ENCODE assay signal across 19 cellular contexts in genomic region chr3:58098531-58098930, GRCh38.
A peak's percentile ranks its signal among the peaks of the same experiment; 100 is the strongest.
DNase-seq lines count a peak whose midpoint lies in the region; ATAC-seq, FAIRE-seq and TF ChIP-seq lines count a peak whose summit lies in the region.
"Had no signal": no experiment of that assay in that cellular context is flagged by ENCODE, and none has a peak within 500 bp of the region (broad histone marks: within the 10 kb centered on the region; RNA-seq: fewer than 3 reads in every experiment).

No MANE protein-coding gene starts in this region.

- DNase-seq in MCF 10A (ENCODE audit: unreplicated experiment) (no peak), breast epithelium (ENCODE audit: low spot score in 2 of 2) (no peak), bronchial epithelial cell (ENCODE audit: low read depth) (no peak), sigmoid colon (peak; percentile 37), neural progenitor cell (ENCODE audit: low spot score) (no peak), erythroblast (lab: John Stamatoyannopoulos, UW) (no peak)
- DNase-seq: 8988T, AML-193, Calu3, DMS 273 treated with DMSO at 0.1 percent for 48 hours, DMS79, EL, HCEC 1CT, IMR-90 had no signal

- H3K79me2 ChIP-seq in neural progenitor cell (ENCODE audit: low read depth) = no peaks in the 10 kb centered on the region

- TF ChIP-seq POLR2A in breast epithelium (IDR thresholded peaks at IDR 0.05) (no peak), sigmoid colon (IDR thresholded peaks at IDR 0.05) (no peak), erythroblast (IDR thresholded peaks at IDR 0.05; ENCODE audit: low read length) (no peak)

- WGBS in sigmoid colon, 2 donors = 92 to 94% methylated on average over 8 of the region's 8 CpGs

- no peaks in the 10 kb centered on the region for H3K9me3 Mint-ChIP-seq in MCF 10A (ENCODE audit: unreplicated experiment)
- no peaks in the 10 kb centered on the region for H3K9me3 Mint-ChIP-seq in neural progenitor cell

- H3K27me3 ChIP-seq in breast epithelium (no peaks in the 10 kb centered on the region), bronchial epithelial cell (ENCODE audit: control insufficient read depth, insufficient read depth, low read length) (no peaks in the 10 kb centered on the region), sigmoid colon (no peaks in the 10 kb centered on the region), neural progenitor cell (no peaks in the 10 kb centered on the region)
- H3K27me3 ChIP-seq: BLaER1 had no signal

- H3K36me3 ChIP-seq in breast epithelium (no peaks in the 10 kb centered on the region), bronchial epithelial cell (ENCODE audit: control insufficient read depth, insufficient read depth, low read length) (peaks cover 27% of the 10 kb centered on the region), sigmoid colon (peaks cover 10 to 78% (median 38%) of the 10 kb centered on the region in 4 donors), neural progenitor cell (no peaks in the 10 kb centered on the region)

- BruUV-seq in MCF 10A (replicated peaks; lab: Mats Ljungman, UMichigan) = no TSS peak

- FAIRE-seq in bronchial epithelial cell (lab: Jason Lieb, UNC) = peak; percentile 64
- FAIRE-seq: G401.6, GM12892, H1 had no signal

- H3K4me1 ChIP-seq in breast epithelium (peaks cover 0 to 11% of the 10 kb centered on the region in 2 donors), sigmoid colon (peaks cover 0 to 37% (median 26%) of the 10 kb centered on the region in 4 donors), neural progenitor cell (no peaks in the 10 kb centered on the region)
- H3K4me1 ChIP-seq: BLaER1 had no signal

- ATAC-seq in GM19351 (IDR thresholded peaks at IDR 0.05; ENCODE audit: unreplicated experiment) = no peak

- H3K27ac ChIP-seq in breast epithelium (no peak overlapping the region), sigmoid colon (no peak overlapping the region), neural progenitor cell (no peak overlapping the region)
- H3K27ac ChIP-seq: BLaER1 had no signal

- H3K4me3 ChIP-seq in breast epithelium (no peak overlapping the region), bronchial epithelial cell (ENCODE audit: low read depth, low read length) (no peak overlapping the region), sigmoid colon (no peak overlapping the region), neural progenitor cell (no peak overlapping the region)
- H3K4me3 ChIP-seq: BLaER1 had no signal

- H3K27me3 Mint-ChIP-seq in MCF 10A (ENCODE audit: insufficient read depth, unreplicated experiment) (no peaks in the 10 kb centered on the region), neural progenitor cell (ENCODE audit: insufficient read depth, low read depth) (peaks cover 6% of the 10 kb centered on the region)

- H3K36me3 Mint-ChIP-seq in MCF 10A (ENCODE audit: insufficient read depth, unreplicated experiment) = peaks cover 90% of the 10 kb centered on the region
- H3K36me3 Mint-ChIP-seq in neural progenitor cell = peaks cover 21% of the 10 kb centered on the region

- CTCF ChIA-PET in MCF 10A (lab: Yijun Ruan, JAX) = interaction anchor here (0.6 to 1.8 kb wide), 4 partner anchors 9 to 79 kb away, joined by 3 to 5 read pairs (median 4); no protein-coding TSS in a partner anchor

- H3F3A ChIP-seq in neural progenitor cell (ENCODE audit: low read depth) = no peaks in the 10 kb centered on the region

- no peaks in the 10 kb centered on the region for H4K20me1 ChIP-seq in neural progenitor cell (ENCODE audit: low read depth)
- H4K20me1 ChIP-seq: BLaER1 had no signal

- peaks cover 11% of the 10 kb centered on the region for H3K4me1 Mint-ChIP-seq in MCF 10A (ENCODE audit: insufficient read depth, unreplicated experiment)
- H3K4me1 Mint-ChIP-seq in neural progenitor cell = no peaks in the 10 kb centered on the region

- H3K4me2 ChIP-seq in neural progenitor cell = no peak overlapping the region
- H3K4me2 ChIP-seq: BLaER1 had no signal

- no peak overlapping the region for H3K9ac ChIP-seq in neural progenitor cell
- H3K9ac ChIP-seq: BLaER1 had no signal

- TF ChIP-seq CTCF in MCF 10A (IDR thresholded peaks at IDR 0.05; ENCODE audit: unreplicated experiment) (no peak), breast epithelium (IDR thresholded peaks at IDR 0.05) (no peak), bronchial epithelial cell (IDR thresholded peaks at IDR 0.05; ENCODE audit: insufficient read depth, low read length, severe bottlenecking) (no peak), sigmoid colon (IDR thresholded peaks at IDR 0.05) (no peak), neural progenitor cell (IDR thresholded peaks at IDR 0.05) (no peak)

- H2AFZ ChIP-seq in neural progenitor cell (replicated peaks) = no peak overlapping the region

- no peak for TF ChIP-seq EP300 in sigmoid colon (IDR thresholded peaks at IDR 0.05)

- H3K27ac Mint-ChIP-seq in MCF 10A (ENCODE audit: low read depth, unreplicated experiment) (peak overlapping the region; percentile 16), neural progenitor cell (no peak overlapping the region)

- POLR2A ChIA-PET in MCF 10A (lab: Yijun Ruan, JAX) = interaction anchor here (0.6 kb wide), 1 partner anchor 107 kb away, joined by 3 read pairs; no protein-coding TSS in a partner anchor

- H3K4me3 Mint-ChIP-seq in MCF 10A (ENCODE audit: unreplicated experiment) (no peak overlapping the region), neural progenitor cell (no peak overlapping the region)

- H3K9me3 ChIP-seq in breast epithelium = no peaks in the 10 kb centered on the region
- no peaks in the 10 kb centered on the region for H3K9me3 ChIP-seq in sigmoid colon
- H3K9me3 ChIP-seq in neural progenitor cell (ENCODE audit: low read depth) = no peaks in the 10 kb centered on the region
- H3K9me3 ChIP-seq: BLaER1 had no signal

- intact Hi-C loops in MCF 10A (cut with micrococcal nuclease) (no loop called here), breast epithelium (cut with DNase I; ENCODE audit: low total_unique reads) (no loop called here), sigmoid colon (cut with DNase I) (no loop called here)
